Comparison of ENCODE assay signal across 8 cellular contexts in the genomic region with DNA sequence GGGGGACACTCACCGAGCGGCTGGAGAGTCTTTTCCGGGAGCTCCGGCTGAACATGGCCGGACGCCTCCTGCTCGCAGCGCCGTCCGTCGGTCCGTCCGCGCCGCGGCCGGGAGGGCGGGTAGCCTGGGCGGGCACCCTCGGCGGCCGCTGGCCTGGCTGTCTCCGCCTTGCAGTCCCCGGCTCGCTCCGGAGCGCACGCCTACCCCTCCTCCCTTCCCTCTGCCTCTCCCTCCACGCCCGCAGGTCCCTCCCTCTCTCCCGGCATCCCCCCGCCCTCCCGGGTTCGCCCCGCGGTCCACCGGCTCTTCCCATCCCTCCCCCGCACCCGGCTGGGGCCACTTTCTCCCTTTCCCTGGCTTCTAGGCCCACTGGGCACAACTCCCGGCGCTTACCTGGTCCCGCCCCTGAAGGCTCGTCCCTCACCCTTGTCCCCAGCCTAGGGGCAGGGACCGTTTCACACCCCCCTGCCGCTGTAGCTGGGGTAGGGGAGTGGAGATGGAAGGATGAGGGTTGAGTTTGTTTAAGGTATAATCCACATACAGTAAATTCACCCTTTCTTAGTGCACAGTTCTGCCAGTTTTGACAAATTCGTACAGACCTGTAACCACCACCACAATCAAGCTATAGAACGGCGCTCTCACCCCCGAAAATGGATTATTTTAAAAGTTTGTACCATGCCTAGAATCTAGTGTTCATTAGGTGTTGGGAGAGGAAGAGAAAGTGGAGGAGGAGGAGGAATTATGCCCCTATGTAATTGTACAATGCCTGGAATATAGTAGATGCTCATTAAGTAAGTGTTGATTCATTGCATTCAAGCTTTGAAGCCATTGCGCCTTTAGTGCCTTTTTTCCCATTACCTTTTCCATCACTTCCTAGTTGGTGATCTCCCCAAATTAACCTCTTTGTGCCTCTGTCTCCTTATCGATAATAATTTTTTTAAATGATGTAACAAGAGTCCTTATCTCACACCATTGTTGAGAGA.
A peak's percentile ranks its signal among the peaks of the same experiment; 100 is the strongest.
DNase-seq lines count a peak whose midpoint lies in the region; ATAC-seq and TF ChIP-seq lines count a peak whose summit lies in the region.

No MANE protein-coding gene starts in this region.

- H3K27me3 ChIP-seq in iPS-20b (ENCODE audit: insufficient read depth, low read length) (peaks cover 31% of the 10 kb centered on the region), thoracic aorta (replicated peaks; ENCODE audit: insufficient read depth) (no peaks in the 10 kb centered on the region)

- H3K9ac ChIP-seq in iPS-20b (ENCODE audit: low read depth, low read length), result peak overlapping the region; percentile 70; the same call in 1 of the 2 replicates

- peak; percentile 26 for DNase-seq in NCI-H1092 treated with DMSO at 0.1 percent for 48 hours (lab: John Stamatoyannopoulos, UW)
- no peak for DNase-seq in NCI-H1092 (lab: John Stamatoyannopoulos, UW)
- no peak for DNase-seq in astrocyte of the cerebellum (ENCODE audit: low read depth)
- no peak for DNase-seq in thoracic aorta (ENCODE audit: low spot score)
- DNase-seq in GOT3 (lab: John Stamatoyannopoulos, UW), result no peak
- DNase-seq in NK-92 (lab: John Stamatoyannopoulos, UW; ENCODE audit: unreplicated experiment), result no peak

- no peak for TF ChIP-seq CTCF in astrocyte of the cerebellum (IDR thresholded peaks at IDR 0.05; ENCODE audit: low read depth, low read length, missing control alignments)
- no peak for TF ChIP-seq CTCF in thoracic aorta (IDR thresholded peaks at IDR 0.05)

- no peak overlapping the region for H3K27ac ChIP-seq in iPS-20b (ENCODE audit: low read length)
- no peak overlapping the region for H3K27ac ChIP-seq in thoracic aorta

- peaks cover 27% of the 10 kb centered on the region; the same call in 1 of the 2 replicates for H3K4me1 ChIP-seq in iPS-20b (ENCODE audit: insufficient read depth, low read length)
- peaks cover 7 to 16% of the 10 kb centered on the region in 2 donors for H3K4me1 ChIP-seq in thoracic aorta (ENCODE audit: control insufficient read depth in 1 of 2, low read depth in 2 of 2)

- in situ Hi-C loops in astrocyte of the cerebellum (cut with HindIII; ENCODE audit: low sequenced_read_pairs), result no loop called here

- no peaks in the 10 kb centered on the region for H3K9me3 ChIP-seq in iPS-20b (ENCODE audit: insufficient read depth, low read depth, low read length)
- no peaks in the 10 kb centered on the region for H3K9me3 ChIP-seq in thoracic aorta

- H3K4me3 ChIP-seq in astrocyte of the cerebellum (ENCODE audit: low read depth, low read length) (peak overlapping the region; percentile 46), iPS-20b (ENCODE audit: low read length) (peak overlapping the region; percentile 87), thoracic aorta (peak overlapping the region; percentile 63)

- no peaks in the 10 kb centered on the region for H3K36me3 ChIP-seq in iPS-20b (ENCODE audit: insufficient read depth, low read depth, low read length)
- H3K36me3 ChIP-seq in thoracic aorta, result no peaks in the 10 kb centered on the region

- no peak for ATAC-seq in thoracic aorta (ENCODE audit: insufficient number of reproducible peaks, low FRiP score, low read depth)
- ATAC-seq in HG03565 (IDR thresholded peaks at IDR 0.05; ENCODE audit: unreplicated experiment), result no peak
